33 cellular contexts compared by ENCODE assay signal in the genomic region with DNA sequence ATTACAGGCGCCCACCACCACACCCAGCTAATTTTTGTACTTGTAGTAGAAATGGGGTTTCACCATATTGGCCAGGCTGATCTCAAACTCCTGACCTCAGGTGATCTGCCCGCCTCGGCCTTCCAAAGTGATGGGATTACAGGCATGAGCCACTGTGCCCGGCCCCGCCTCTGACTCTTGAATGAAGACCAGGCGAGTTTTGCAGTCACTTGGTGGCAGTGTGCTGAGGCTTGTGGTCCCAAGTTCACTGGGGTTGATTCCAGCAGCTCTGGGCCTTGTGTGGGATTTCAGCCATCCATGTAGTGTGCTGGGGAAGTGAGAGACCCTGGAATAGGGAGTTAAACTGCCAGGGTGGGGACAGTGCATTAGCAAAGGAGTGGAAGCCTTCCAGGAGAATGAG. TPM values are rescaled to one million over a fixed set of nuclear protein-coding genes. Genes with fewer than 3 reads are reported as not detected.
A peak's percentile ranks its signal among the peaks of the same experiment; 100 is the strongest.
DNase-seq lines count a peak whose midpoint lies in the region; ATAC-seq and TF ChIP-seq lines count a peak whose summit lies in the region.
"Had no signal": no experiment of that assay in that cellular context is flagged by ENCODE, and none has a peak within 500 bp of the region (broad histone marks: within the 10 kb centered on the region; RNA-seq: fewer than 3 reads in every experiment).

No MANE protein-coding gene starts in this region.

- H3K4me3 Mint-ChIP-seq in activated naive CD8-positive, alpha-beta T cell = no peak overlapping the region
- no peak overlapping the region for H3K4me3 Mint-ChIP-seq in activated naive CD8-positive, alpha-beta T cell treated with anti-CD3 and anti-CD28 coated beads for 36 hours
- no peak overlapping the region for H3K4me3 Mint-ChIP-seq in activated CD8-positive, alpha-beta T cell treated with anti-CD3 and anti-CD28 coated beads, Interleukin-2, amount 10 ng/mL, durations not matched to agents 7 days and 5 days
- H3K4me3 Mint-ChIP-seq: natural killer cell; T-helper 2 cell treated with Interferon-gamma antibody and Interleukin-4, amounts not matched to agents 5 μg/mL and 100 μg/mL, for 36 hours had no signal

- no peaks in the 10 kb centered on the region for H3K27me3 Mint-ChIP-seq in activated naive CD8-positive, alpha-beta T cell
- no peaks in the 10 kb centered on the region for H3K27me3 Mint-ChIP-seq in activated naive CD8-positive, alpha-beta T cell treated with anti-CD3 and anti-CD28 coated beads for 36 hours
- H3K27me3 Mint-ChIP-seq in activated CD8-positive, alpha-beta T cell treated with anti-CD3 and anti-CD28 coated beads, Interleukin-2, amount 10 ng/mL, durations not matched to agents 7 days and 5 days (ENCODE audit: low read depth) = no peaks in the 10 kb centered on the region

- TF ChIP-seq CTCF in liver (IDR thresholded peaks at IDR 0.05; ENCODE audit: low read depth, low read length, missing input control) (no peak), vagina (IDR thresholded peaks at IDR 0.05) (no peak)

- CTCF ChIA-PET in activated CD8-positive, alpha-beta T cell treated with anti-CD3 and anti-CD28 coated beads, Interleukin-2, amount 10 ng/mL, durations not matched to agents 7 days and 5 days (lab: Charles Lee) = interaction anchor here (1.0 kb wide), 1 partner anchor 386 kb away, joined by 3 read pairs; no protein-coding TSS in a partner anchor

- WGBS in liver = 54% methylated on average over 6 of the region's 6 CpGs

- no peaks in the 10 kb centered on the region for H3K27me3 ChIP-seq in liver (ENCODE audit: control insufficient read depth in 4 of 4, insufficient read depth in 4 of 4, low read length in 3 of 4)
- H3K27me3 ChIP-seq in vagina = no peaks in the 10 kb centered on the region
- H3K27me3 ChIP-seq: BLaER1 treated with 17β-estradiol and CSF1 and Interleukin-3, amounts not matched to agents 10 nM and 100 nM; colonic mucosa; pancreas; transverse colon had no signal

- TF ChIP-seq POLR2A in vagina (IDR thresholded peaks at IDR 0.05) = no peak

- H3K4me1 ChIP-seq in liver (ENCODE audit: control insufficient read depth in 4 of 4, insufficient read depth in 4 of 4, low read length in 3 of 4) (peaks cover 0 to 27% (median 20%) of the 10 kb centered on the region in 4 donors), vagina (no peaks in the 10 kb centered on the region)
- H3K4me1 ChIP-seq: colonic mucosa, pancreas had no signal

- H3K4me3 ChIP-seq in liver (ENCODE audit: low read depth in 1 of 3, low read length in 3 of 3) (no peak overlapping the region), vagina (no peak overlapping the region)
- H3K4me3 ChIP-seq: BLaER1 treated with 17β-estradiol and CSF1 and Interleukin-3, amounts not matched to agents 10 nM and 100 nM; colonic mucosa; pancreas; SK-N-MC; smooth muscle cell; transverse colon had no signal

- H3K9me3 ChIP-seq in liver (ENCODE audit: control insufficient read depth in 4 of 4, low read length in 3 of 4) (no peaks in the 10 kb centered on the region), vagina (no peaks in the 10 kb centered on the region)
- H3K9me3 ChIP-seq: BLaER1 treated with 17β-estradiol and CSF1 and Interleukin-3, amounts not matched to agents 10 nM and 100 nM; Caco-2; colonic mucosa; pancreas; transverse colon had no signal

- no peaks in the 10 kb centered on the region for H3K9me3 Mint-ChIP-seq in activated naive CD8-positive, alpha-beta T cell (ENCODE audit: low read depth)
- H3K9me3 Mint-ChIP-seq in activated naive CD8-positive, alpha-beta T cell treated with anti-CD3 and anti-CD28 coated beads for 36 hours = no peaks in the 10 kb centered on the region
- H3K9me3 Mint-ChIP-seq in activated CD8-positive, alpha-beta T cell treated with anti-CD3 and anti-CD28 coated beads, Interleukin-2, amount 10 ng/mL, durations not matched to agents 7 days and 5 days (ENCODE audit: insufficient read depth) = no peaks in the 10 kb centered on the region
- H3K9me3 Mint-ChIP-seq: natural killer cell; T-helper 2 cell treated with Interferon-gamma antibody and Interleukin-4, amounts not matched to agents 5 μg/mL and 100 μg/mL, for 36 hours had no signal

- peak overlapping the region in 1 of 2 donors; percentile 6 for H3K27ac ChIP-seq in liver (ENCODE audit: low read depth in 1 of 2, low read length in 2 of 2)
- no peak overlapping the region for H3K27ac ChIP-seq in vagina
- H3K27ac ChIP-seq: BLaER1 treated with 17β-estradiol and CSF1 and Interleukin-3, amounts not matched to agents 10 nM and 100 nM; colonic mucosa; pancreas; SK-N-MC; transverse colon had no signal

- peak overlapping the region; percentile 35 for H3K27ac Mint-ChIP-seq in activated naive CD8-positive, alpha-beta T cell
- H3K27ac Mint-ChIP-seq in activated naive CD8-positive, alpha-beta T cell treated with anti-CD3 and anti-CD28 coated beads for 36 hours = no peak overlapping the region
- peak overlapping the region; percentile 28 for H3K27ac Mint-ChIP-seq in activated CD8-positive, alpha-beta T cell treated with anti-CD3 and anti-CD28 coated beads, Interleukin-2, amount 10 ng/mL, durations not matched to agents 7 days and 5 days
- H3K27ac Mint-ChIP-seq: natural killer cell; T-helper 2 cell treated with Interferon-gamma antibody and Interleukin-4, amounts not matched to agents 5 μg/mL and 100 μg/mL, for 36 hours had no signal

- H3K9ac ChIP-seq in liver (ENCODE audit: low read depth in 1 of 2, low read length in 2 of 2) = no peak overlapping the region

- peak; percentile 30 to 32 for TF ChIP-seq RAD21 in liver (IDR thresholded peaks at IDR 0.05)

- peaks cover 8% of the 10 kb centered on the region for H3K4me1 Mint-ChIP-seq in activated naive CD8-positive, alpha-beta T cell (ENCODE audit: low read depth)
- peaks cover 13% of the 10 kb centered on the region for H3K4me1 Mint-ChIP-seq in activated naive CD8-positive, alpha-beta T cell treated with anti-CD3 and anti-CD28 coated beads for 36 hours
- H3K4me1 Mint-ChIP-seq in activated CD8-positive, alpha-beta T cell treated with anti-CD3 and anti-CD28 coated beads, Interleukin-2, amount 10 ng/mL, durations not matched to agents 7 days and 5 days (ENCODE audit: low read depth) = peaks cover 17% of the 10 kb centered on the region

- no peak for ATAC-seq in activated CD8-positive, alpha-beta T cell treated with anti-CD3 and anti-CD28 coated beads, Interleukin-2, amount 10 ng/mL, durations not matched to agents 7 days and 5 days
- ATAC-seq: left ventricle myocardium superior, natural killer cell, pancreas had no signal

- POLR2A ChIA-PET in activated CD8-positive, alpha-beta T cell treated with anti-CD3 and anti-CD28 coated beads, Interleukin-2, amount 10 ng/mL, durations not matched to agents 7 days and 5 days (lab: Charles Lee) = no interaction called here

- intact Hi-C loops in vagina (cut with DNase I) = no loop called here

- H3K36me3 Mint-ChIP-seq in activated naive CD8-positive, alpha-beta T cell = peaks cover 3% of the 10 kb centered on the region
- peaks cover 8% of the 10 kb centered on the region for H3K36me3 Mint-ChIP-seq in activated naive CD8-positive, alpha-beta T cell treated with anti-CD3 and anti-CD28 coated beads for 36 hours
- H3K36me3 Mint-ChIP-seq in activated CD8-positive, alpha-beta T cell treated with anti-CD3 and anti-CD28 coated beads, Interleukin-2, amount 10 ng/mL, durations not matched to agents 7 days and 5 days (ENCODE audit: low read depth) = peaks cover 15% of the 10 kb centered on the region
- H3K36me3 Mint-ChIP-seq: natural killer cell had no signal

- peaks cover 0 to 27% (median 16%) of the 10 kb centered on the region in 4 donors for H3K36me3 ChIP-seq in liver (ENCODE audit: control insufficient read depth in 4 of 4, insufficient read depth in 3 of 4, low read depth in 1 of 4, low read length in 3 of 4)
- H3K36me3 ChIP-seq in vagina = peaks cover 0 to 24% of the 10 kb centered on the region in 2 donors

- DNase-seq in activated naive CD8-positive, alpha-beta T cell treated with anti-CD3 and anti-CD28 coated beads for 36 hours = no peak
- no peak for DNase-seq in activated CD8-positive, alpha-beta T cell treated with anti-CD3 and anti-CD28 coated beads, Interleukin-2, amount 10 ng/mL, durations not matched to agents 7 days and 5 days
- DNase-seq in HuH-7.5 (ENCODE audit: low spot score) = no peak
- no peak for DNase-seq in vagina (ENCODE audit: extremely low spot score in 2 of 2)
- no peak for DNase-seq in medulla oblongata (ENCODE audit: extremely low spot score)
- DNase-seq: activated CD4-positive, alpha-beta T cell treated with anti-CD3 and anti-CD28 coated beads, Interleukin-2, amount 50 U/mL, for 1 hour; activated gamma-delta T cell treated with Interleukin-2 at 50 U/mL for 16 hours; amniotic stem cell; Caco-2; colonic mucosa; effector CD8-positive, alpha-beta T cell; erythroblast; glutamatergic neuron; KBM-7; left ventricle myocardium superior; natural killer cell; NCI-H1105 treated with DMSO at 0.1 percent for 48 hours; NCI-H1930; NCI-H69; pancreas; RPMI8226; stimulated activated CD4-positive, alpha-beta T cell treated with anti-CD3 and anti-CD28 coated beads, Interleukin-1b, Interleukin-23, amount 100 ng/mL, for 48 hours; stimulated activated CD8-positive, alpha-beta memory T cell treated with anti-CD3 and anti-CD28 coated beads, Interleukin-4, amount 100 ng/mL, for 48 hours; transverse colon had no signal

RNA-seq across cellular contexts. Expression of gene PSKH1, which starts 14.3 kb away (rescaled TPM):
- 10 to 100 TPM in 1 of 2 experiments, 1 to 10 TPM in 1; 9.9 to 10.6 TPM for total RNA-seq in activated naive CD8-positive, alpha-beta T cell treated with anti-CD3 and anti-CD28 coated beads for 36 hours
- total RNA-seq in activated CD8-positive, alpha-beta T cell treated with anti-CD3 and anti-CD28 coated beads, Interleukin-2, amount 10 ng/mL, durations not matched to agents 7 days and 5 days = 10 to 100 TPM; 20.0 to 22.8 TPM
- total RNA-seq in liver = 10 to 100 TPM; 14.0 to 23.8 TPM
- polyA plus RNA-seq in liver = 10 to 100 TPM in 1 of 2 donors, 1 to 10 TPM in 1; 8.3 to 13.7 TPM
- 17.4 TPM for total RNA-seq in vagina

RNA-seq across cellular contexts. Expression of gene NRN1L, which starts 22.7 kb away (rescaled TPM):
- total RNA-seq in activated naive CD8-positive, alpha-beta T cell treated with anti-CD3 and anti-CD28 coated beads for 36 hours = not detected
- 1 to 10 TPM; 1.2 to 1.4 TPM for total RNA-seq in activated CD8-positive, alpha-beta T cell treated with anti-CD3 and anti-CD28 coated beads, Interleukin-2, amount 10 ng/mL, durations not matched to agents 7 days and 5 days
- total RNA-seq in liver = under 1 TPM; 0.14 to 0.33 TPM
- polyA plus RNA-seq in liver = under 1 TPM; 0.23 to 0.24 TPM
- not detected for total RNA-seq in vagina
- total RNA-seq: bronchial epithelial cell, HT1080, left ventricle myocardium superior, MCF 10A, smooth muscle cell had no signal

RNA-seq across cellular contexts. Expression of gene CTRL, which starts 24.3 kb away (rescaled TPM):
- total RNA-seq in activated naive CD8-positive, alpha-beta T cell treated with anti-CD3 and anti-CD28 coated beads for 36 hours = 1 to 10 TPM; 6.2 to 6.8 TPM
- total RNA-seq in activated CD8-positive, alpha-beta T cell treated with anti-CD3 and anti-CD28 coated beads, Interleukin-2, amount 10 ng/mL, durations not matched to agents 7 days and 5 days = 1 to 10 TPM; 5.5 TPM
- under 1 TPM; 0.09 to 0.50 TPM for total RNA-seq in liver
- 1 to 10 TPM in 1 of 2 donors, under 1 TPM in 1; 0.09 to 5.0 TPM for polyA plus RNA-seq in liver
- total RNA-seq in vagina = 3.2 TPM

RNA-seq across cellular contexts. Expression of gene PSMB10, which starts 29.3 kb away (rescaled TPM):
- total RNA-seq in activated naive CD8-positive, alpha-beta T cell treated with anti-CD3 and anti-CD28 coated beads for 36 hours = 100 to 1,000 TPM; 220 to 235 TPM
- 100 to 1,000 TPM; 257 to 275 TPM for total RNA-seq in activated CD8-positive, alpha-beta T cell treated with anti-CD3 and anti-CD28 coated beads, Interleukin-2, amount 10 ng/mL, durations not matched to agents 7 days and 5 days
- total RNA-seq in liver = 10 to 100 TPM; 24.8 to 36.3 TPM
- polyA plus RNA-seq in liver = 10 to 100 TPM; 28.4 to 48.2 TPM
- 45.2 TPM for total RNA-seq in vagina

RNA-seq across cellular contexts. Expression of gene EDC4, which starts 34.5 kb away (rescaled TPM):
- 100 to 1,000 TPM in 1 of 2 experiments, 10 to 100 TPM in 1; 99.6 to 102 TPM for total RNA-seq in activated naive CD8-positive, alpha-beta T cell treated with anti-CD3 and anti-CD28 coated beads for 36 hours
- 100 to 1,000 TPM; 111 to 113 TPM for total RNA-seq in activated CD8-positive, alpha-beta T cell treated with anti-CD3 and anti-CD28 coated beads, Interleukin-2, amount 10 ng/mL, durations not matched to agents 7 days and 5 days
- total RNA-seq in liver = 10 to 100 TPM; 22.9 to 26.8 TPM
- polyA plus RNA-seq in liver = 10 to 100 TPM; 17.7 to 20.3 TPM
- total RNA-seq in vagina = 71.9 TPM
